16 cellular contexts compared by ENCODE assay signal in the genomic region with DNA sequence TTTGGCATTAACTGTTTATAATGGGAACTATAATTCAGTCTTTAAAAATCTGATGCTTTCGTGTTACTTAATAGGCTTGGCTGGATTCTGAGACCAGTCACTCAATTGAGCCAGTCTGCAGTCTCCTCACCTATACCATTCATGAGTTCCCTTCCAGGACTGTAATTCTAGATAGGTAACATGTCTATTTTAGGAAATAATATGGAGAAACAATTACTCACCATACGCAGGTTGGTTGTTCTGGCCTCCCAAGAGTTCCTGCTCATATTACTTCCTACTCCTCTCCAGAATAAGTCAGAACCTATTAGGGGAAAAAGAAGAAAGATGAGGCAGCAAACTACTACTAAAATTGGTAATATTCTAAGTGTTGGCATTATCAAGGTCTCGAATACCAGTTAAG. TPM values are rescaled to one million over a fixed set of nuclear protein-coding genes. Genes with fewer than 3 reads are reported as not detected.
A peak's percentile ranks its signal among the peaks of the same experiment; 100 is the strongest.
DNase-seq lines count a peak whose midpoint lies in the region; ATAC-seq and TF ChIP-seq lines count a peak whose summit lies in the region.
"Had no signal": no experiment of that assay in that cellular context is flagged by ENCODE, and none has a peak within 500 bp of the region (broad histone marks: within the 10 kb centered on the region; RNA-seq: fewer than 3 reads in every experiment).

No MANE protein-coding gene starts in this region.

- H3K9me3 Mint-ChIP-seq in activated CD4-positive, alpha-beta T cell treated with anti-CD3 and anti-CD28 coated beads, Interleukin-2, amount 10 ng/mL, durations not matched to agents 24 days and 14 days: no peaks in the 10 kb centered on the region
- H3K9me3 Mint-ChIP-seq in IgD-negative memory B cell (no peaks in the 10 kb centered on the region), nephron progenitor cell (no peaks in the 10 kb centered on the region)
- H3K9me3 Mint-ChIP-seq in activated naive CD8-positive, alpha-beta T cell treated with anti-CD3 and anti-CD28 coated beads for 36 hours: no peaks in the 10 kb centered on the region

- peaks cover 63% of the 10 kb centered on the region for H3K36me3 Mint-ChIP-seq in activated CD4-positive, alpha-beta T cell treated with anti-CD3 and anti-CD28 coated beads, Interleukin-2, amount 10 ng/mL, durations not matched to agents 24 days and 14 days (ENCODE audit: low read depth)
- H3K36me3 Mint-ChIP-seq in IgD-negative memory B cell (peaks cover 4% of the 10 kb centered on the region), nephron progenitor cell (ENCODE audit: low read depth) (peaks cover 44% of the 10 kb centered on the region)
- H3K36me3 Mint-ChIP-seq in activated naive CD8-positive, alpha-beta T cell treated with anti-CD3 and anti-CD28 coated beads for 36 hours: peaks cover 30% of the 10 kb centered on the region

- peaks cover 33% of the 10 kb centered on the region for H3K4me1 Mint-ChIP-seq in activated CD4-positive, alpha-beta T cell treated with anti-CD3 and anti-CD28 coated beads, Interleukin-2, amount 10 ng/mL, durations not matched to agents 24 days and 14 days
- peaks cover 28 to 37% (median 34%) of the 10 kb centered on the region in 3 donors for H3K4me1 Mint-ChIP-seq in IgD-negative memory B cell
- H3K4me1 Mint-ChIP-seq in activated naive CD8-positive, alpha-beta T cell treated with anti-CD3 and anti-CD28 coated beads for 36 hours: peaks cover 30% of the 10 kb centered on the region
- peaks cover 57% of the 10 kb centered on the region for H3K4me1 Mint-ChIP-seq in nephron progenitor cell

- intact Hi-C loops in activated CD4-positive, alpha-beta T cell treated with anti-CD3 and anti-CD28 coated beads, Interleukin-2, amount 10 ng/mL, durations not matched to agents 24 days and 14 days (cut with micrococcal nuclease): loop anchor here (10.0 kb wide), 1 partner anchor 337 kb away; no protein-coding TSS in a partner anchor

- no peaks in the 10 kb centered on the region for H3K27me3 Mint-ChIP-seq in activated CD4-positive, alpha-beta T cell treated with anti-CD3 and anti-CD28 coated beads, Interleukin-2, amount 10 ng/mL, durations not matched to agents 24 days and 14 days
- H3K27me3 Mint-ChIP-seq in IgD-negative memory B cell: no peaks in the 10 kb centered on the region
- no peaks in the 10 kb centered on the region for H3K27me3 Mint-ChIP-seq in activated naive CD8-positive, alpha-beta T cell treated with anti-CD3 and anti-CD28 coated beads for 36 hours
- H3K27me3 Mint-ChIP-seq in nephron progenitor cell (ENCODE audit: low read depth, poor library complexity): no peaks in the 10 kb centered on the region

- TF ChIP-seq CTCF in nephron progenitor cell (IDR thresholded peaks at IDR 0.05): no peak

- H3K27ac Mint-ChIP-seq in activated CD4-positive, alpha-beta T cell treated with anti-CD3 and anti-CD28 coated beads, Interleukin-2, amount 10 ng/mL, durations not matched to agents 24 days and 14 days: peak overlapping the region; percentile 11
- H3K27ac Mint-ChIP-seq in IgD-negative memory B cell: peak overlapping the region; percentile 43 to 73 (median 59)
- peak overlapping the region; percentile 76 for H3K27ac Mint-ChIP-seq in activated naive CD8-positive, alpha-beta T cell treated with anti-CD3 and anti-CD28 coated beads for 36 hours
- peak overlapping the region; percentile 27 for H3K27ac Mint-ChIP-seq in nephron progenitor cell

- ATAC-seq in HG02973 (IDR thresholded peaks at IDR 0.05; ENCODE audit: unreplicated experiment) (no peak), GM18520 (IDR thresholded peaks at IDR 0.05; ENCODE audit: unreplicated experiment) (no peak), HG02610 (IDR thresholded peaks at IDR 0.05; ENCODE audit: unreplicated experiment) (no peak)
- ATAC-seq: K562, left lobe of liver, SK-N-SH treated with all-trans-retinoic acid at 6 μM for 48 hours had no signal

- H3K4me3 Mint-ChIP-seq in activated CD4-positive, alpha-beta T cell treated with anti-CD3 and anti-CD28 coated beads, Interleukin-2, amount 10 ng/mL, durations not matched to agents 24 days and 14 days: peak overlapping the region; percentile 61
- H3K4me3 Mint-ChIP-seq in IgD-negative memory B cell (peak overlapping the region in 1 of 4 donors; percentile 58), nephron progenitor cell (no peak overlapping the region)
- H3K4me3 Mint-ChIP-seq in activated naive CD8-positive, alpha-beta T cell treated with anti-CD3 and anti-CD28 coated beads for 36 hours: no peak overlapping the region

- no peak for DNase-seq in activated CD4-positive, alpha-beta T cell treated with anti-CD3 and anti-CD28 coated beads, Interleukin-2, amount 10 ng/mL, durations not matched to agents 24 days and 14 days
- no peak for DNase-seq in activated CD4-positive, alpha-beta T cell treated with anti-CD3 and anti-CD28 coated beads, Interleukin-2, amount 50 U/mL, for 4 hours
- no peak for DNase-seq in activated naive CD8-positive, alpha-beta T cell treated with anti-CD3 and anti-CD28 coated beads for 36 hours
- DNase-seq in nephron progenitor cell: no peak
- DNase-seq: activated effector memory CD4-positive, alpha-beta T cell treated with anti-CD3 and anti-CD28 coated beads, Interleukin-2, amount 50 U/mL, for 16 hours; head of caudate nucleus; midbrain; NCI-H187; testis had no signal

RNA-seq across cellular contexts. Expression of gene IARS1, which starts 4.5 kb away (rescaled TPM):
- total RNA-seq in activated CD4-positive, alpha-beta T cell treated with anti-CD3 and anti-CD28 coated beads, Interleukin-2, amount 10 ng/mL, durations not matched to agents 24 days and 14 days: 226 and 234 TPM in 2 replicates
- polyA plus RNA-seq in IgD-negative memory B cell: 48.2 TPM
- 100 to 1,000 TPM; 280 TPM for total RNA-seq in activated naive CD8-positive, alpha-beta T cell treated with anti-CD3 and anti-CD28 coated beads for 36 hours

RNA-seq across cellular contexts. Expression of gene NOL8, which starts 27.1 kb away (rescaled TPM):
- total RNA-seq in activated CD4-positive, alpha-beta T cell treated with anti-CD3 and anti-CD28 coated beads, Interleukin-2, amount 10 ng/mL, durations not matched to agents 24 days and 14 days: 84.9 and 90.9 TPM in 2 replicates
- polyA plus RNA-seq in IgD-negative memory B cell: 36.7 TPM
- total RNA-seq in activated naive CD8-positive, alpha-beta T cell treated with anti-CD3 and anti-CD28 coated beads for 36 hours: 10 to 100 TPM; 65.0 to 73.3 TPM

RNA-seq across cellular contexts. Expression of gene CENPP, which starts 27.7 kb away (rescaled TPM):
- total RNA-seq in activated CD4-positive, alpha-beta T cell treated with anti-CD3 and anti-CD28 coated beads, Interleukin-2, amount 10 ng/mL, durations not matched to agents 24 days and 14 days: 26.9 and 27.5 TPM in 2 replicates
- 1.9 TPM for polyA plus RNA-seq in IgD-negative memory B cell
- total RNA-seq in activated naive CD8-positive, alpha-beta T cell treated with anti-CD3 and anti-CD28 coated beads for 36 hours: 10 to 100 TPM; 26.5 to 27.0 TPM

Comparison
In these comparisons a context has a peak if more than half of its experiments do, and no peak if none do; other contexts are left out.
1. H3K27ac Mint-ChIP-seq: peak in every context shown above with its lines; median percentile 76 in activated naive CD8-positive, alpha-beta T cell treated with anti-CD3 and anti-CD28 coated beads for 36 hours; 59 in IgD-negative memory B cell; 27 in nephron progenitor cell; 11 in activated CD4-positive, alpha-beta T cell treated with anti-CD3 and anti-CD28 coated beads, Interleukin-2, amount 10 ng/mL, durations not matched to agents 24 days and 14 days.